13 cellular contexts compared by ENCODE assay signal in the genomic region with DNA sequence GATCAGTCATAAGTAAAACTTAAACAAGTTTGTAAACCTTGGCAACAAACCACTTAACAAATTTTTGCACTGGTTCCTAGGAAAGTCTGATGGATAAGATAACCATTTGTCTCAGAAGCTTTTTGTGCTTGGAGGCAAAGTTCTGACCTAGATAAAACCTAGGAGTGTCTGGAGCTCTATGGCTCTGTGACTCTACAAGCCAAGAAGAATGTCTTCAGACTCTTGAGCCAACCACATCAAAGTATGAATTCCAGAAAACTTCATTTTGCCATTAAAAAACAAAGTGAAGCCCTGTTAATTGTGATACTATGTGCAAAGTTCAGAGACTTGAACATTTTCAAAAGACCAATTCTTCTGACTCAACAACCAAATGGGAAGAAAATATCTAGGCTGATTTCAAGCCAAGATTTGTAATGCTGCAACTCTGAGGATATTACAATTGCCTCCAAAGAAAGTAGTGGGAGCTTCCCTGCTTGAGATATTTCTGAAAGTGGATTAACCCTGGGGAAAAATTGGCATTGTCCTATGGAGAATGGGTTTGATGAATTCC.
DNase-seq lines count a peak whose midpoint lies in the region; ATAC-seq lines count a peak whose summit lies in the region.
"Had no signal": no experiment of that assay in that cellular context is flagged by ENCODE, and none has a peak within 500 bp of the region (broad histone marks: within the 10 kb centered on the region; RNA-seq: fewer than 3 reads in every experiment).

No MANE protein-coding gene starts in this region.

- DNase-seq in EH (ENCODE audit: low read depth) (peak; percentile 19), SK-MEL-5 (ENCODE audit: low read depth, low spot score) (peak; percentile 74), foreskin melanocyte (peak; percentile 94), activated gamma-delta T cell (lab: John Stamatoyannopoulos, UW) (no peak), NCI-H2227 treated with DMSO at 0.1 percent for 48 hours (lab: John Stamatoyannopoulos, UW) (no peak), posterior vena cava (ENCODE audit: low spot score) (no peak)
- DNase-seq: Caco-2; CD8-positive, alpha-beta T cell; DND-41; GF-D8; H9 had no signal

- in situ Hi-C loops in SK-MEL-5 (cut with HindIII; ENCODE audit: low pct_unique_long_range_greater_than_20kb, low sequenced_read_pairs): no loop called here

- ATAC-seq in GM21619 (IDR thresholded peaks at IDR 0.05; ENCODE audit: unreplicated experiment): no peak
- ATAC-seq: CD8-positive, alpha-beta T cell; GM23338 had no signal

- intact Hi-C loops in posterior vena cava (cut with DNase I): no loop called here

Comparison
In these comparisons a context has a peak if more than half of its experiments do, and no peak if none do; other contexts are left out.
1. DNase-seq: peak in EH (single experiment), SK-MEL-5 (single experiment) and foreskin melanocyte (single experiment); none in activated gamma-delta T cell (single experiment), NCI-H2227 treated with DMSO at 0.1 percent for 48 hours (single experiment) and posterior vena cava (single experiment).